ENCODE assay signal across 23 cellular contexts in genomic region chr16:88901718-88902337, GRCh38. TPM values are rescaled to one million over a fixed set of nuclear protein-coding genes. Genes with fewer than 3 reads are reported as not detected.
A peak's percentile ranks its signal among the peaks of the same experiment; 100 is the strongest.
DNase-seq lines count a peak whose midpoint lies in the region; ATAC-seq, FAIRE-seq and TF ChIP-seq lines count a peak whose summit lies in the region.
"Had no signal": no experiment of that assay in that cellular context is flagged by ENCODE, and none has a peak within 500 bp of the region (broad histone marks: within the 10 kb centered on the region; RNA-seq: fewer than 3 reads in every experiment).

No MANE protein-coding gene starts in this region.

- H3K4me1 ChIP-seq in HepG2 (ENCODE audit: insufficient read depth, low read length) (peaks cover 10% of the 10 kb centered on the region), right lobe of liver (no peaks in the 10 kb centered on the region), lower lobe of right lung (no peaks in the 10 kb centered on the region), left ventricle myocardium inferior (peaks cover 31% of the 10 kb centered on the region)
- H3K4me1 ChIP-seq: BE2C had no signal

- H3K36me3 ChIP-seq in HepG2 (replicated peaks in 1 of 2; ENCODE audit: control insufficient read depth in 1 of 2, insufficient read depth in 2 of 2, low read length in 2 of 2) (no peaks in the 10 kb centered on the region), right lobe of liver (no peaks in the 10 kb centered on the region), WERI-Rb-1 (no peaks in the 10 kb centered on the region), lower lobe of right lung (peaks cover 30% of the 10 kb centered on the region), left ventricle myocardium inferior (peaks cover 37% of the 10 kb centered on the region)
- H3K36me3 ChIP-seq: BE2C had no signal

- TF ChIP-seq CTCF in HepG2 (CRISPR knock-in tag; IDR thresholded peaks at IDR 0.05) (peak; percentile 68), right lobe of liver (IDR thresholded peaks at IDR 0.05) (no peak), WERI-Rb-1 (IDR thresholded peaks at IDR 0.05; ENCODE audit: low read depth, low read length) (0 out of 2 replicates have a peak, but pooled peaks have one; percentile 3), lower lobe of right lung (IDR thresholded peaks at IDR 0.05) (no peak), left ventricle myocardium inferior (IDR thresholded peaks at IDR 0.05; ENCODE audit: borderline replicate concordance) (no peak)

- no TSS peak for BruUV-seq in HepG2 (replicated peaks; lab: Mats Ljungman, UMichigan)

- TF ChIP-seq EP300 in HepG2 (IDR thresholded peaks at IDR 0.05; ENCODE audit: low read depth in 2 of 2, low read length in 2 of 2) (no peak), HepG2 (CRISPR knock-in tag; IDR thresholded peaks at IDR 0.05; ENCODE audit: borderline replicate concordance) (no peak)

- no peak for TF ChIP-seq RAD21 in HepG2 (CRISPR knock-in tag; IDR thresholded peaks at IDR 0.05)

- peak; percentile 21 for FAIRE-seq in HepG2 (lab: Jason Lieb, UNC)
- FAIRE-seq: GM12892, GM18507, HTR-8/SVneo had no signal

- no peak overlapping the region for H3K9ac ChIP-seq in HepG2 (ENCODE audit: insufficient read depth, low read depth, low read length)

- peak; percentile 58 for ATAC-seq in HepG2
- no peak for ATAC-seq in right lobe of liver
- ATAC-seq in lower lobe of right lung, result no peak
- ATAC-seq: PC-3 had no signal

- peaks cover 53 to 96% of the 10 kb centered on the region in 2 experiments for H3K27me3 ChIP-seq in HepG2 (ENCODE audit: control insufficient read depth in 1 of 2, insufficient read depth in 2 of 2, low read length in 2 of 2)
- H3K27me3 ChIP-seq in right lobe of liver, result no peaks in the 10 kb centered on the region
- H3K27me3 ChIP-seq in WERI-Rb-1 (ENCODE audit: insufficient read depth, low read depth, severe bottlenecking), result no peaks in the 10 kb centered on the region
- no peaks in the 10 kb centered on the region for H3K27me3 ChIP-seq in lower lobe of right lung (ENCODE audit: low read depth)
- H3K27me3 ChIP-seq in left ventricle myocardium inferior (ENCODE audit: low read depth), result peaks cover 4% of the 10 kb centered on the region

- intact Hi-C loops in HepG2 (cut with micrococcal nuclease; ENCODE audit: unreplicated experiment) (no loop called here), right lobe of liver (cut with DNase I) (no loop called here), lower lobe of right lung (cut with DNase I) (no loop called here), left ventricle myocardium inferior (cut with micrococcal nuclease) (no loop called here)

- H4K20me1 ChIP-seq in HepG2 (ENCODE audit: insufficient read depth, low read length), result no peaks in the 10 kb centered on the region; the same call in 1 of the 2 replicates

- H3K79me2 ChIP-seq in HepG2 (ENCODE audit: insufficient read depth, low read length), result no peaks in the 10 kb centered on the region

- WGBS in HepG2 (ENCODE audit: low lambda C conversion rate), result 24% methylated on average over 15 of the region's 26 CpGs
- WGBS in right lobe of liver (ENCODE audit: insufficient coverage, low coverage, low lambda C conversion rate, missing lambda C conversion rate), result 69% methylated on average over 5 of the region's 26 CpGs

- POLR2A ChIA-PET in HepG2 (lab: Yijun Ruan, JAX), result no interaction called here

- H3K4me2 ChIP-seq in HepG2 (ENCODE audit: low read depth, low read length), result peak overlapping the region; percentile 53

- CTCF ChIA-PET in HepG2 (lab: Yijun Ruan, JAX; ENCODE audit: low intra/inter-chr PET ratio, low total read pairs), result no interaction called here

- in situ Hi-C loops in HepG2 (cut with HindIII; ENCODE audit: extremely low pct_ligation_motif_present, low pct_unique_long_range_greater_than_20kb), result no loop called here

- no peak for DNase-seq in HepG2 (ENCODE audit: low spot score)
- no peak for DNase-seq in right lobe of liver
- peak; percentile 17 for DNase-seq in WERI-Rb-1
- DNase-seq in lower lobe of right lung, result no peak
- no peak for DNase-seq in erythroblast (lab: John Stamatoyannopoulos, UW)
- DNase-seq in left ventricle myocardium inferior, result no peak
- no peak for DNase-seq in NCI-H2196 (lab: John Stamatoyannopoulos, UW; ENCODE audit: unreplicated experiment)
- DNase-seq in NCI-H510A treated with DMSO at 0.1 percent for 48 hours (lab: John Stamatoyannopoulos, UW), result no peak
- DNase-seq: BE2C; CD4-positive, alpha-beta memory T cell; EL; HCEC 1CT; NCI-H1105; NCI-H1694 treated with DMSO at 0.1 percent for 48 hours; NCI-H510A; NCI-H774; PC-3; RPMI8226; SIG-M5 had no signal

- no peak overlapping the region for H2AFZ ChIP-seq in HepG2 (ENCODE audit: low read length)

- TF ChIP-seq POLR2A in HepG2 (IDR thresholded peaks at IDR 0.05; ENCODE audit: insufficient read depth in 1 of 2, low read depth in 2 of 2, low read length in 2 of 2) (no peak), right lobe of liver (IDR thresholded peaks at IDR 0.05) (no peak), erythroblast (IDR thresholded peaks at IDR 0.05; ENCODE audit: low read length) (no peak)

- H3K9me3 ChIP-seq in HepG2 (ENCODE audit: low read length), result no peaks in the 10 kb centered on the region
- no peaks in the 10 kb centered on the region for H3K9me3 ChIP-seq in right lobe of liver
- no peaks in the 10 kb centered on the region for H3K9me3 ChIP-seq in WERI-Rb-1 (ENCODE audit: severe bottlenecking)
- H3K9me3 ChIP-seq in lower lobe of right lung, result no peaks in the 10 kb centered on the region
- H3K9me3 ChIP-seq in left ventricle myocardium inferior (replicated peaks), result no peaks in the 10 kb centered on the region
- H3K9me3 ChIP-seq: BE2C had no signal

- peak overlapping the region; percentile 1 to 55 (median 4); a peak in 2 of 6 replicates for H3K4me3 ChIP-seq in HepG2 (replicated peaks in 1 of 3; ENCODE audit: insufficient read depth in 1 of 3, low read depth in 2 of 3, low read length in 3 of 3)
- no peak overlapping the region for H3K4me3 ChIP-seq in right lobe of liver
- no peak overlapping the region for H3K4me3 ChIP-seq in WERI-Rb-1 (ENCODE audit: low read depth, low read length)
- no peak overlapping the region for H3K4me3 ChIP-seq in lower lobe of right lung
- H3K4me3 ChIP-seq in left ventricle myocardium inferior, result no peak overlapping the region

- H3K27ac ChIP-seq in HepG2 (ENCODE audit: extremely low read length, insufficient read depth, low read length), result no peak overlapping the region
- H3K27ac ChIP-seq in right lobe of liver, result no peak overlapping the region
- H3K27ac ChIP-seq in WERI-Rb-1, result peak overlapping the region; percentile 68
- peak overlapping the region; percentile 70 for H3K27ac ChIP-seq in lower lobe of right lung
- H3K27ac ChIP-seq in left ventricle myocardium inferior (replicated peaks), result no peak overlapping the region

RNA-seq across cellular contexts. Expression of gene PABPN1L, which starts 35.4 kb away (rescaled TPM):
- total RNA-seq in HepG2 (2016; rRNA removed; fragmentation: Illumina TruSeq; extraction: Trizol) (not detected in 2 replicates), right lobe of liver (under 1 TPM in 1 of 6 experiments, not detected in 5; 0.37 TPM), lower lobe of right lung (not detected), left ventricle myocardium inferior (not detected)
- total RNA-seq in HepG2 (2016; cell fraction: cytosol; rRNA removed; fragmentation: Illumina TruSeq; extraction: Trizol; ENCODE audit: low read depth), result not detected in 2 replicates
- not detected in 2 replicates for total RNA-seq in HepG2 (2016; cell fraction: insoluble cytoplasmic fraction; rRNA removed; fragmentation: Illumina TruSeq; extraction: Trizol)
- total RNA-seq in HepG2 (2016; cell fraction: membrane; rRNA removed; fragmentation: Illumina TruSeq; extraction: Trizol), result not detected in 2 replicates
- total RNA-seq in HepG2 (2016; cell fraction: nucleus; rRNA removed; fragmentation: Illumina TruSeq; extraction: Trizol), result not detected in 2 replicates
- polyA plus RNA-seq in HepG2 (2011; rRNA removed), result not detected in 2 replicates
- polyA plus RNA-seq in HepG2 (2011; cell fraction: cytosol; rRNA removed), result not detected in 2 replicates
- polyA plus RNA-seq in HepG2 (2011; cell fraction: nucleus; rRNA removed), result not detected in 2 replicates
- not detected in 2 replicates for polyA plus RNA-seq in HepG2 (2012)
- not detected in 2 replicates for polyA plus RNA-seq in HepG2 (2016; cell fraction: cytosol; fragmentation: Illumina TruSeq; extraction: Trizol; ENCODE audit: low read depth)
- not detected in 2 replicates for polyA plus RNA-seq in HepG2 (2016; cell fraction: insoluble cytoplasmic fraction; fragmentation: Illumina TruSeq; extraction: Trizol; ENCODE audit: low read depth)
- not detected in 2 replicates for polyA plus RNA-seq in HepG2 (2016; cell fraction: membrane; fragmentation: Illumina TruSeq; extraction: Trizol; ENCODE audit: low read depth)
- not detected in 2 replicates for polyA plus RNA-seq in HepG2 (2016; cell fraction: nucleus; fragmentation: Illumina TruSeq; extraction: Trizol; ENCODE audit: insufficient read depth, low read depth)
- not detected in 2 replicates for polyA minus RNA-seq in HepG2 (2011; rRNA and poly(A)+ RNA removed; ENCODE audit: low replicate concordance)
- not detected in 2 replicates for polyA minus RNA-seq in HepG2 (2011; cell fraction: cytosol; rRNA and poly(A)+ RNA removed)
- not detected in 2 replicates for polyA minus RNA-seq in HepG2 (2011; cell fraction: nucleus; rRNA and poly(A)+ RNA removed)
- total RNA-seq: A172; CD4-positive, alpha-beta memory T cell; PC-3 had no signal
- polyA plus RNA-seq: CD4-positive, alpha-beta memory T cell had no signal

RNA-seq across cellular contexts. Expression of gene TRAPPC2L, which starts 44.9 kb away (rescaled TPM):
- total RNA-seq in HepG2 (2016; rRNA removed; fragmentation: Illumina TruSeq; extraction: Trizol) (107 and 158 TPM in 2 replicates), right lobe of liver (10 to 100 TPM; 15.1 to 25.5 (median 20.1) TPM), lower lobe of right lung (51.4 TPM), left ventricle myocardium inferior (52.7 TPM)
- total RNA-seq in HepG2 (2016; cell fraction: cytosol; rRNA removed; fragmentation: Illumina TruSeq; extraction: Trizol; ENCODE audit: low read depth), result 39.7 and 49.5 TPM in 2 replicates
- 117 and 161 TPM in 2 replicates for total RNA-seq in HepG2 (2016; cell fraction: insoluble cytoplasmic fraction; rRNA removed; fragmentation: Illumina TruSeq; extraction: Trizol)
- total RNA-seq in HepG2 (2016; cell fraction: membrane; rRNA removed; fragmentation: Illumina TruSeq; extraction: Trizol), result 55.4 and 64.8 TPM in 2 replicates
- 54.9 and 68.3 TPM in 2 replicates for total RNA-seq in HepG2 (2016; cell fraction: nucleus; rRNA removed; fragmentation: Illumina TruSeq; extraction: Trizol)
- polyA plus RNA-seq in HepG2 (2011; rRNA removed), result 94.9 and 96.3 TPM in 2 replicates
- polyA plus RNA-seq in HepG2 (2011; cell fraction: cytosol; rRNA removed), result 49.7 and 65.0 TPM in 2 replicates
- 60.0 and 63.3 TPM in 2 replicates for polyA plus RNA-seq in HepG2 (2011; cell fraction: nucleus; rRNA removed)
- polyA plus RNA-seq in HepG2 (2012), result 72.5 and 94.4 TPM in 2 replicates
- 51.9 and 69.2 TPM in 2 replicates for polyA plus RNA-seq in HepG2 (2016; cell fraction: cytosol; fragmentation: Illumina TruSeq; extraction: Trizol; ENCODE audit: low read depth)
- polyA plus RNA-seq in HepG2 (2016; cell fraction: insoluble cytoplasmic fraction; fragmentation: Illumina TruSeq; extraction: Trizol; ENCODE audit: low read depth), result 217 and 222 TPM in 2 replicates
- 75.4 and 76.3 TPM in 2 replicates for polyA plus RNA-seq in HepG2 (2016; cell fraction: membrane; fragmentation: Illumina TruSeq; extraction: Trizol; ENCODE audit: low read depth)
- polyA plus RNA-seq in HepG2 (2016; cell fraction: nucleus; fragmentation: Illumina TruSeq; extraction: Trizol; ENCODE audit: insufficient read depth, low read depth), result 124 and 134 TPM in 2 replicates
- polyA minus RNA-seq in HepG2 (2011; rRNA and poly(A)+ RNA removed; ENCODE audit: low replicate concordance), result 63.0 and 105 TPM in 2 replicates
- 10.9 and 13.1 TPM in 2 replicates for polyA minus RNA-seq in HepG2 (2011; cell fraction: cytosol; rRNA and poly(A)+ RNA removed)
- 45.4 and 54.3 TPM in 2 replicates for polyA minus RNA-seq in HepG2 (2011; cell fraction: nucleus; rRNA and poly(A)+ RNA removed)

RNA-seq across cellular contexts. Expression of gene GALNS, which starts 45.1 kb away (rescaled TPM):
- total RNA-seq in HepG2 (2016; rRNA removed; fragmentation: Illumina TruSeq; extraction: Trizol), result 2.8 and 9.2 TPM in 2 replicates
- 3.6 and 3.7 TPM in 2 replicates for total RNA-seq in HepG2 (2016; cell fraction: cytosol; rRNA removed; fragmentation: Illumina TruSeq; extraction: Trizol; ENCODE audit: low read depth)
- total RNA-seq in HepG2 (2016; cell fraction: insoluble cytoplasmic fraction; rRNA removed; fragmentation: Illumina TruSeq; extraction: Trizol), result 2.6 and 11.0 TPM in 2 replicates
- total RNA-seq in HepG2 (2016; cell fraction: membrane; rRNA removed; fragmentation: Illumina TruSeq; extraction: Trizol), result 4.2 and 5.1 TPM in 2 replicates
- total RNA-seq in HepG2 (2016; cell fraction: nucleus; rRNA removed; fragmentation: Illumina TruSeq; extraction: Trizol), result 12.2 and 14.1 TPM in 2 replicates
- polyA plus RNA-seq in HepG2 (2011; rRNA removed), result 9.5 and 9.8 TPM in 2 replicates
- 7.1 and 10.3 TPM in 2 replicates for polyA plus RNA-seq in HepG2 (2011; cell fraction: cytosol; rRNA removed)
- polyA plus RNA-seq in HepG2 (2011; cell fraction: nucleus; rRNA removed), result 30.6 and 39.2 TPM in 2 replicates
- polyA plus RNA-seq in HepG2 (2012), result 8.2 and 13.0 TPM in 2 replicates
- polyA plus RNA-seq in HepG2 (2016; cell fraction: cytosol; fragmentation: Illumina TruSeq; extraction: Trizol; ENCODE audit: low read depth), result 2.4 and 2.8 TPM in 2 replicates
- 4.4 and 4.7 TPM in 2 replicates for polyA plus RNA-seq in HepG2 (2016; cell fraction: insoluble cytoplasmic fraction; fragmentation: Illumina TruSeq; extraction: Trizol; ENCODE audit: low read depth)
- polyA plus RNA-seq in HepG2 (2016; cell fraction: membrane; fragmentation: Illumina TruSeq; extraction: Trizol; ENCODE audit: low read depth), result 4.1 and 4.7 TPM in 2 replicates
- 27.3 and 29.9 TPM in 2 replicates for polyA plus RNA-seq in HepG2 (2016; cell fraction: nucleus; fragmentation: Illumina TruSeq; extraction: Trizol; ENCODE audit: insufficient read depth, low read depth)
- polyA minus RNA-seq in HepG2 (2011; rRNA and poly(A)+ RNA removed; ENCODE audit: low replicate concordance), result 11.5 and 13.9 TPM in 2 replicates
- polyA minus RNA-seq in HepG2 (2011; cell fraction: cytosol; rRNA and poly(A)+ RNA removed), result 5.2 and 6.1 TPM in 2 replicates
- 13.4 and 18.0 TPM in 2 replicates for polyA minus RNA-seq in HepG2 (2011; cell fraction: nucleus; rRNA and poly(A)+ RNA removed)
- total RNA-seq in right lobe of liver, result 10 to 100 TPM in 5 of 6 experiments, 1 to 10 TPM in 1; 9.2 to 20.6 (median 16.5) TPM
- total RNA-seq in lower lobe of right lung, result 48.5 TPM
- 15.5 TPM for total RNA-seq in left ventricle myocardium inferior

Comparison
In these comparisons a context has a peak if more than half of its experiments do, and no peak if none do; other contexts are left out.
1. H3K4me3 ChIP-seq: peak in HepG2 (3 of 3); none in right lobe of liver (0 of 3), WERI-Rb-1 (single experiment), lower lobe of right lung (single experiment) and left ventricle myocardium inferior (single experiment).
2. CTCF ChIP-seq: peak in HepG2 (single experiment) and WERI-Rb-1 (single experiment); none in right lobe of liver (0 of 4), lower lobe of right lung (single experiment) and left ventricle myocardium inferior (single experiment).
3. H3K27ac ChIP-seq: peak in WERI-Rb-1 (single experiment) and lower lobe of right lung (single experiment); none in HepG2 (single experiment), right lobe of liver (0 of 3) and left ventricle myocardium inferior (single experiment).